In the genomic region with DNA sequence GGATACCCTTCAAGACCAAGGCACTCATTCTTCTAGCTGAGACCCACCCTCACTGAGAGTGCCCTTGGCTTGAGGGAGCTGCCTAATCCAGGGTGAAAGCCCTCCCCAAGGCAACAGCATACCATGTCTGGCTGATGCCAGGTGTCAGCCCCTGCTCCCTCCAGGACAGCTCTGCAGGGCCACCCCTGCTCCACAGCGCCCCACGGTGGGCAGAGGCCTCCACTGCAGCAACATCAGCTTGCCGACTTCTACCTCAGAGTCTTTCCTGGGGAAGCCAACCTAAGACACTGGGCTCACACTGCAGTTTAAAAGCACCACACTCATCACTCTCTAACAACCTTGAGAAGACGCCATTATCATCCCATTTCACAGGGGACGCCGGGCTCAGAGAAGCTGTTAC, we compare ENCODE assay signal across 1 cellular context.
TF ChIP-seq lines count a peak whose summit lies in the region.

No MANE protein-coding gene starts in this region.

TF ChIP-seq in GM23338, 12 proteins besides CTCF, POLR2A, EP300 and RAD21 (continued from another document):
- TF ChIP-seq, protein P1, sequence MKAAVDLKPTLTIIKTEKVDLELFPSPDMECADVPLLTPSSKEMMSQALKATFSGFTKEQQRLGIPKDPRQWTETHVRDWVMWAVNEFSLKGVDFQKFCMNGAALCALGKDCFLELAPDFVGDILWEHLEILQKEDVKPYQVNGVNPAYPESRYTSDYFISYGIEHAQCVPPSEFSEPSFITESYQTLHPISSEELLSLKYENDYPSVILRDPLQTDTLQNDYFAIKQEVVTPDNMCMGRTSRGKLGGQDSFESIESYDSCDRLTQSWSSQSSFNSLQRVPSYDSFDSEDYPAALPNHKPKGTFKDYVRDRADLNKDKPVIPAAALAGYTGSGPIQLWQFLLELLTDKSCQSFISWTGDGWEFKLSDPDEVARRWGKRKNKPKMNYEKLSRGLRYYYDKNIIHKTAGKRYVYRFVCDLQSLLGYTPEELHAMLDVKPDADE (IDR thresholded peaks at IDR 0.05), result no peak
- TF ChIP-seq, protein P2, sequence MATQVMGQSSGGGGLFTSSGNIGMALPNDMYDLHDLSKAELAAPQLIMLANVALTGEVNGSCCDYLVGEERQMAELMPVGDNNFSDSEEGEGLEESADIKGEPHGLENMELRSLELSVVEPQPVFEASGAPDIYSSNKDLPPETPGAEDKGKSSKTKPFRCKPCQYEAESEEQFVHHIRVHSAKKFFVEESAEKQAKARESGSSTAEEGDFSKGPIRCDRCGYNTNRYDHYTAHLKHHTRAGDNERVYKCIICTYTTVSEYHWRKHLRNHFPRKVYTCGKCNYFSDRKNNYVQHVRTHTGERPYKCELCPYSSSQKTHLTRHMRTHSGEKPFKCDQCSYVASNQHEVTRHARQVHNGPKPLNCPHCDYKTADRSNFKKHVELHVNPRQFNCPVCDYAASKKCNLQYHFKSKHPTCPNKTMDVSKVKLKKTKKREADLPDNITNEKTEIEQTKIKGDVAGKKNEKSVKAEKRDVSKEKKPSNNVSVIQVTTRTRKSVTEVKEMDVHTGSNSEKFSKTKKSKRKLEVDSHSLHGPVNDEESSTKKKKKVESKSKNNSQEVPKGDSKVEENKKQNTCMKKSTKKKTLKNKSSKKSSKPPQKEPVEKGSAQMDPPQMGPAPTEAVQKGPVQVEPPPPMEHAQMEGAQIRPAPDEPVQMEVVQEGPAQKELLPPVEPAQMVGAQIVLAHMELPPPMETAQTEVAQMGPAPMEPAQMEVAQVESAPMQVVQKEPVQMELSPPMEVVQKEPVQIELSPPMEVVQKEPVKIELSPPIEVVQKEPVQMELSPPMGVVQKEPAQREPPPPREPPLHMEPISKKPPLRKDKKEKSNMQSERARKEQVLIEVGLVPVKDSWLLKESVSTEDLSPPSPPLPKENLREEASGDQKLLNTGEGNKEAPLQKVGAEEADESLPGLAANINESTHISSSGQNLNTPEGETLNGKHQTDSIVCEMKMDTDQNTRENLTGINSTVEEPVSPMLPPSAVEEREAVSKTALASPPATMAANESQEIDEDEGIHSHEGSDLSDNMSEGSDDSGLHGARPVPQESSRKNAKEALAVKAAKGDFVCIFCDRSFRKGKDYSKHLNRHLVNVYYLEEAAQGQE (IDR thresholded peaks at IDR 0.05; ENCODE audit: unreplicated experiment), result no peak
- TF ChIP-seq ZNF331 (CRISPR knock-in tag; IDR thresholded peaks at IDR 0.05; ENCODE audit: low read depth) (no peak), EZH2phosphoT487 (IDR thresholded peaks at IDR 0.05; ENCODE audit: unreplicated experiment) (no peak), JUNB (IDR thresholded peaks at IDR 0.05; ENCODE audit: unreplicated experiment) (no peak), EZH2 (IDR thresholded peaks at IDR 0.05; ENCODE audit: low read depth, unreplicated experiment) (no peak), ZNF114 (CRISPR knock-in tag; IDR thresholded peaks at IDR 0.05) (no peak), NANOG (IDR thresholded peaks at IDR 0.05; ENCODE audit: borderline replicate concordance) (no peak)
